9 cellular contexts compared by ENCODE assay signal in the genomic region with DNA sequence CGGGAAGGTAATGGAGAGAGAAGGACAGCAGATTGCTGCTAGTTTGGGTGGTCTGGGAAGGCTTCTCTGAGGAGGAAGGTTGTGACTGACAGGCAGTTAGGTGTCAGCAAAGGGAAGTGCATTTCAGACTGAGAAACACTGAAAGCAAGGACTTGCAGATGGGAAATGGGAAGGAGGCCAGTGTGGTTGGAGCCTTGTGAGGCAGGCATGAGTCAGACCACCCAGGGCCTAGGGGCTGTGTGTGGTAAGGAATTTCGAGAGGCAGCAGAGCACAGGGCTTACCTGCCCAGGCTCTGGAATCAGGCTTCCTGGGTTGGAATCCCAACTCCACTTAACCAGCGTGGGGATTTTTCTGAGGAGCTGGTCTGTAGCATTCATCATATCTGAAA. TPM values are rescaled to one million over a fixed set of nuclear protein-coding genes. Genes with fewer than 3 reads are reported as not detected.
DNase-seq lines count a peak whose midpoint lies in the region.
"Had no signal": no experiment of that assay in that cellular context is flagged by ENCODE, and none has a peak within 500 bp of the region (broad histone marks: within the 10 kb centered on the region; RNA-seq: fewer than 3 reads in every experiment).

No MANE protein-coding gene starts in this region.

- no peaks in the 10 kb centered on the region for H3K27me3 ChIP-seq in SJSA1 (replicated peaks)

- H3K4me3 ChIP-seq in SJSA1, result no peak overlapping the region

- H3K9me3 ChIP-seq in SJSA1 (replicated peaks), result 0 out of 2 replicates have a peak, but pooled peaks cover 3% of the 10 kb centered on the region

- peaks cover 31% of the 10 kb centered on the region for H3K4me1 ChIP-seq in SJSA1 (replicated peaks)

- H3K27ac ChIP-seq in SJSA1, result peak overlapping the region; percentile 39
- H3K27ac ChIP-seq: 22Rv1 had no signal

- DNase-seq in DMS 273 (lab: John Stamatoyannopoulos, UW; ENCODE audit: unreplicated experiment), result peak; percentile 22
- no peak for DNase-seq in DMS 273 treated with DMSO at 0.1 percent for 48 hours (lab: John Stamatoyannopoulos, UW)
- peak; percentile 95 to 98 for DNase-seq in SJSA1 (ENCODE audit: low read depth in 1 of 2, low spot score in 2 of 2)
- DNase-seq in fibroblast of peridontal ligament (ENCODE audit: extremely low read depth), result peak; percentile 94
- DNase-seq in smooth muscle cell of the brain vasculature (ENCODE audit: low read depth, low spot score), result peak; percentile 88
- DNase-seq in stimulated activated CD4-positive, alpha-beta T cell treated with anti-CD3 and anti-CD28 coated beads, Interleukin-2, amount 100 ng/mL, for 24 hours, result no peak
- DNase-seq in GM19240 (ENCODE audit: insufficient read length, low spot score), result no peak
- DNase-seq in stimulated activated naive CD4-positive, alpha-beta T cell treated with Interleukin-2 at 50 U/mL for 16 hours (lab: John Stamatoyannopoulos, UW), result no peak

- H3K36me3 ChIP-seq in SJSA1, result peaks cover 16% of the 10 kb centered on the region

RNA-seq across cellular contexts. Expression of gene NRF1, which starts 53.5 kb away (rescaled TPM):
- total RNA-seq in SJSA1 (2014; rRNA removed; shearing (Covaris generic)), result 6.7 and 20.9 TPM in 2 replicates

Comparison
In these comparisons a context has a peak if more than half of its experiments do, and no peak if none do; other contexts are left out.
1. DNase-seq: peak in DMS 273 (single experiment), SJSA1 (2 of 2), fibroblast of peridontal ligament (single experiment) and smooth muscle cell of the brain vasculature (single experiment); none in DMS 273 treated with DMSO at 0.1 percent for 48 hours (single experiment), stimulated activated CD4-positive, alpha-beta T cell treated with anti-CD3 and anti-CD28 coated beads, Interleukin-2, amount 100 ng/mL, for 24 hours (0 of 2), GM19240 (single experiment) and stimulated activated naive CD4-positive, alpha-beta T cell treated with Interleukin-2 at 50 U/mL for 16 hours (single experiment).